ENCODE assay signal across 1 cellular context in the genomic region with DNA sequence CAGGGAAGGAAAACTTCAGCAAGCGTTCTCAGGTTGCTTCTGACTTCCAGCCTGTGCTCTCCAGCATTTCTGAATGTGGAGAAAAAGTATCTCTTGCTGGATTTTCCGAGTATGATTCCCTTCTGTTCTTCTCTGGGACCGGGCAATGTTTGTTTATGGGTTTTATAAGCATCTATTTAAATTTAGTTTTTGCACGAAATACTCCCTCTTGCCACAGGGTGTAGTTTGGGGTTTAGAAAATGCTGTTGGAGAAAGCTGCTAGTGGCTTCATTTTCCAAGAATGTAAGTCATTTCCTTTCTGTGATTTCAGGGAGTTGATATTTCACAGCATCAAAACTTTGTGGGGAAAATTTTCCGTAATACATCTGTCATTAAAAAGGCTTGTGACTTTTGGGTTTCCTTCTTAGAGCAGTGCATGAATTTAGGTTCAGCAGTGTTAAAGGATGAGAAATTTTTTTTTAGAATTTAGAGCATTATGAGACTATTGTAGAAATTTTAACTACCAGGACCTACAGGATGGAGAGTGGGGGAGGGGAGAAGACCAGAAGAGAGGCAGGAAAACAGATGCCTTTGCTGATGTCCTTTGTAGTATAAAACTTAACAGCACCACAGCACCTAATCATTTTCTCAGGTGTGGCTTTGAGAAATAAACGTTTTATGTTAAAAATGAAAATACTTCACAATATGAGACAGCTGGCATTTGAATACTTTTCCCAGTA.
TF ChIP-seq lines count a peak whose summit lies in the region.

No MANE protein-coding gene starts in this region.

TF ChIP-seq in GM23338, 12 proteins besides CTCF, POLR2A, EP300 and RAD21 (continued from another document):
- TF ChIP-seq REST (IDR thresholded peaks at IDR 0.05; ENCODE audit: unreplicated experiment) = no peak
- TF ChIP-seq CREB1 (CRISPR knock-in tag; IDR thresholded peaks at IDR 0.05; ENCODE audit: low read depth) = no peak
- TF ChIP-seq POLR2AphosphoS5 (IDR thresholded peaks at IDR 0.05; ENCODE audit: low read depth) = no peak
